9 cellular contexts compared by ENCODE assay signal in the genomic region with DNA sequence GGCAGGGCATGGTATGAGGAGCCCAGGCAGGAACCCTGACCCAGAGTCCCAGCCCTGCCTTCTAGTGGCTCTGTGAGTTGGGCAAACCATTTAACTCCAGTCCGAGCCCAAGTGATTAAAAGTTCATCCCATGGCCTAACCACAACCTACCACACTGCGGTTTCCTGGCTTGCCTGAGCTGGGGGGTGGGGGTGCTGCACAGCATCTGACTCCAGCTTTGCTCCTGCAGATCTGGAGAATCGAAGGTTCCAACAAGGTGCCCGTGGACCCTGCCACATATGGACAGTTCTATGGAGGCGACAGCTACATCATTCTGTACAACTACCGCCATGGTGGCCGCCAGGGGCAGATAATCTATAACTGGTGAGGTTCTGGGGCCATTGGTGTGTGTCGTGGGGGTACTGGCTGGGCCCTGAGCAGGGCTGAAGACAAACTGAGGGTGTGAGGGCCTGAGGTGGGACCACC. TPM values are rescaled to one million over a fixed set of nuclear protein-coding genes. Genes with fewer than 3 reads are reported as not detected.
DNase-seq lines count a peak whose midpoint lies in the region; ATAC-seq, FAIRE-seq and TF ChIP-seq lines count a peak whose summit lies in the region.
"Had no signal": no experiment of that assay in that cellular context is flagged by ENCODE, and none has a peak within 500 bp of the region (broad histone marks: within the 10 kb centered on the region; RNA-seq: fewer than 3 reads in every experiment).

No MANE protein-coding gene starts in this region.

- DNase-seq in RWPE2 (ENCODE audit: low spot score) (no peak), endothelial cell of umbilical vein (ENCODE audit: low read depth, low spot score) (no peak), spleen (no peak), dedifferentiated amniotic fluid mesenchymal stem cell (ENCODE audit: extremely low spot score) (no peak), HAP-1 (ENCODE audit: low spot score in 2 of 2) (no peak)
- no peak for DNase-seq in activated T-cell treated with anti-CD3 and anti-CD28 coated beads, Interleukin-2, amount 50 U/mL, for 1 hour

- intact Hi-C loops in endothelial cell of umbilical vein (cut with micrococcal nuclease) (no loop called here), spleen (cut with DNase I; ENCODE audit: low total_unique reads) (loop anchor here (5.0 to 10.0 kb wide), 2 partner anchors 54 to 76 kb away; a partner anchor contains a TSS)

- no peaks in the 10 kb centered on the region for H4K20me1 ChIP-seq in endothelial cell of umbilical vein (replicated peaks; ENCODE audit: control insufficient read depth, extremely low read depth, insufficient read depth, low read length)

- no peak for ATAC-seq in RWPE2 (ENCODE audit: low read depth)
- no peak for ATAC-seq in HG03159 (IDR thresholded peaks at IDR 0.05; ENCODE audit: unreplicated experiment)

- no peaks in the 10 kb centered on the region for H3K9me3 ChIP-seq in RWPE2 (ENCODE audit: severe bottlenecking)
- no peaks in the 10 kb centered on the region for H3K9me3 ChIP-seq in endothelial cell of umbilical vein (replicated peaks; ENCODE audit: control insufficient read depth, insufficient read depth, low read length)
- H3K9me3 ChIP-seq in spleen, result no peaks in the 10 kb centered on the region
- no peaks in the 10 kb centered on the region for H3K9me3 ChIP-seq in HAP-1

- H3K27ac ChIP-seq in RWPE2 (ENCODE audit: poor library complexity, severe bottlenecking) (peak overlapping the region; percentile 63), endothelial cell of umbilical vein (ENCODE audit: insufficient read depth, low read depth, low read length) (peak overlapping the region; percentile 9), spleen (peak overlapping the region in 7 of 8 donors; percentile 9 to 88 (median 84))

- WGBS in spleen, 5 donors, result 58 to 76% (median 66%) methylated on average over 5 to 8 of the region's 8 CpGs

- TF ChIP-seq CTCF in GM12872 (IDR thresholded peaks at IDR 0.05; ENCODE audit: insufficient read depth, low read depth, low read length) (0 out of 3 replicates have a peak, but pooled peaks have one; percentile 7), RWPE2 (IDR thresholded peaks at IDR 0.05; ENCODE audit: poor library complexity, severe bottlenecking) (no peak), endothelial cell of umbilical vein (IDR thresholded peaks at IDR 0.05; ENCODE audit: extremely low read depth in 1 of 2, insufficient read depth in 1 of 2, low read depth in 1 of 2, low read length in 2 of 2) (no peak), spleen (IDR thresholded peaks at IDR 0.05 in 8 of 11, conservative IDR thresholded peaks at IDR 0.05 in 3 of 11) (no peak)

- no peaks in the 10 kb centered on the region for H3K79me2 ChIP-seq in endothelial cell of umbilical vein (ENCODE audit: control insufficient read depth, insufficient read depth, low read length)

- H3K9ac ChIP-seq in endothelial cell of umbilical vein (replicated peaks; ENCODE audit: extremely low read depth, insufficient read depth, low read length), result no peak overlapping the region

- no peaks in the 10 kb centered on the region for H3K27me3 ChIP-seq in RWPE2 (ENCODE audit: insufficient read depth, poor library complexity, severe bottlenecking)
- no peaks in the 10 kb centered on the region for H3K27me3 ChIP-seq in endothelial cell of umbilical vein (ENCODE audit: control insufficient read depth in 2 of 2, insufficient read depth in 2 of 2, low read length in 2 of 2)
- H3K27me3 ChIP-seq in spleen (replicated peaks in 1 of 7), result no peaks in the 10 kb centered on the region
- no peaks in the 10 kb centered on the region for H3K27me3 ChIP-seq in HAP-1 (ENCODE audit: low read depth)

- H3K4me1 ChIP-seq in RWPE2 (ENCODE audit: insufficient read depth, poor library complexity, severe bottlenecking) (peaks cover 9% of the 10 kb centered on the region), endothelial cell of umbilical vein (ENCODE audit: control insufficient read depth, extremely low read depth, insufficient read depth, low read length) (peaks cover 22% of the 10 kb centered on the region), spleen (peaks cover 0 to 85% (median 34%) of the 10 kb centered on the region in 6 donors), HAP-1 (no peaks in the 10 kb centered on the region)

- no peak overlapping the region for H3K4me2 ChIP-seq in endothelial cell of umbilical vein (ENCODE audit: insufficient read depth, low read length)

- no peak overlapping the region for H2AFZ ChIP-seq in endothelial cell of umbilical vein (ENCODE audit: low read depth, low read length)

- no peak for FAIRE-seq in endothelial cell of umbilical vein (lab: Jason Lieb, UNC)
- FAIRE-seq: TTC549 had no signal

- no peak overlapping the region for H3K4me3 ChIP-seq in RWPE2 (ENCODE audit: severe bottlenecking)
- H3K4me3 ChIP-seq in endothelial cell of umbilical vein (replicated peaks in 1 of 3; ENCODE audit: insufficient read depth in 1 of 3, low read depth in 1 of 3, low read length in 3 of 3), result no peak overlapping the region
- peak overlapping the region in 1 of 8 donors; percentile 25 for H3K4me3 ChIP-seq in spleen
- H3K4me3 ChIP-seq in HAP-1, result no peak overlapping the region

- TF ChIP-seq POLR2A in endothelial cell of umbilical vein (IDR thresholded peaks at IDR 0.05; ENCODE audit: low read depth, low read length) (no peak), spleen (IDR thresholded peaks at IDR 0.05) (no peak)

- in situ Hi-C loops in HAP-1 (cut with MboI; ENCODE audit: low sequenced_read_pairs), result loop anchor here (5.0 kb wide), 1 partner anchor 76 kb away; no protein-coding TSS in a partner anchor

- CTCF ChIA-PET in endothelial cell of umbilical vein (lab: Charles Lee), result interaction anchor here (1.4 to 5.8 kb wide), 22 partner anchors 8 to 177 kb away, joined by 4 to 211 read pairs (median 11); no protein-coding TSS in a partner anchor

- H3K36me3 ChIP-seq in RWPE2 (ENCODE audit: low read depth) (peaks cover 71% of the 10 kb centered on the region), endothelial cell of umbilical vein (ENCODE audit: control insufficient read depth in 2 of 2, extremely low read depth in 1 of 2, insufficient read depth in 2 of 2, low read length in 2 of 2) (peaks cover 8 to 22% of the 10 kb centered on the region in 2 experiments), spleen (peaks cover 0 to 100% (median 44%) of the 10 kb centered on the region in 6 donors), HAP-1 (replicated peaks) (no peaks in the 10 kb centered on the region)

- BruUV-seq in endothelial cell of umbilical vein (replicated peaks; lab: Mats Ljungman, UMichigan), result no TSS peak

- POLR2A ChIA-PET in endothelial cell of umbilical vein (lab: Charles Lee), result no interaction called here

- dilution Hi-C loops in endothelial cell of umbilical vein (cut with MboI; ENCODE audit: extremely low pct_ligation_motif_present, low sequenced_read_pairs), result no loop called here

- no peaks in the 10 kb centered on the region for H3K9me1 ChIP-seq in endothelial cell of umbilical vein (replicated peaks; ENCODE audit: control insufficient read depth, extremely low read depth, insufficient read depth, low read length)

TF ChIP-seq in endothelial cell of umbilical vein, 7 proteins besides CTCF, POLR2A, EP300 and RAD21:
- TF ChIP-seq EZH2 (IDR thresholded peaks at IDR 0.05; ENCODE audit: borderline replicate concordance, low read depth, low read length, severe bottlenecking), result no peak
- TF ChIP-seq MYC (IDR thresholded peaks at IDR 0.05; ENCODE audit: low read depth, low read length), result no peak
- TF ChIP-seq, protein P1, sequence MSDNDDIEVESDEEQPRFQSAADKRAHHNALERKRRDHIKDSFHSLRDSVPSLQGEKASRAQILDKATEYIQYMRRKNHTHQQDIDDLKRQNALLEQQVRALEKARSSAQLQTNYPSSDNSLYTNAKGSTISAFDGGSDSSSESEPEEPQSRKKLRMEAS (IDR thresholded peaks at IDR 0.05; ENCODE audit: insufficient read depth, insufficient read length), result no peak

RNA-seq across cellular contexts. Expression of a gene that starts 49.0 kb away (rescaled TPM):
- total RNA-seq in endothelial cell of umbilical vein, result 138 and 170 TPM in 2 replicates
- polyA plus RNA-seq in endothelial cell of umbilical vein, result 133 and 153 TPM in 2 replicates
- polyA plus RNA-seq in endothelial cell of umbilical vein (2011; cell fraction: cytosol; rRNA removed), result 149 and 161 TPM in 2 replicates
- polyA plus RNA-seq in endothelial cell of umbilical vein (2011; cell fraction: nucleus; rRNA removed), result 72.7 and 88.0 TPM in 2 replicates
- polyA plus RNA-seq in endothelial cell of umbilical vein (2012), result 142 and 165 TPM in 2 replicates
- polyA minus RNA-seq in endothelial cell of umbilical vein, result 165 and 168 TPM in 2 replicates
- 75.4 TPM for polyA minus RNA-seq in endothelial cell of umbilical vein (2011; cell fraction: cytosol; rRNA and poly(A)+ RNA removed)
- 63.6 and 70.5 TPM in 2 replicates for polyA minus RNA-seq in endothelial cell of umbilical vein (2011; cell fraction: nucleus; rRNA and poly(A)+ RNA removed)
- total RNA-seq in spleen, result 100 to 1,000 TPM; 265 to 493 (median 335) TPM
- 10 to 100 TPM; 42.7 to 91.6 (median 80.7) TPM for polyA plus RNA-seq in spleen

RNA-seq across cellular contexts. Expression of a gene that starts 53.1 kb away (rescaled TPM):
- 130 and 176 TPM in 2 replicates for total RNA-seq in endothelial cell of umbilical vein
- 226 and 232 TPM in 2 replicates for polyA plus RNA-seq in endothelial cell of umbilical vein
- polyA plus RNA-seq in endothelial cell of umbilical vein (2011; cell fraction: cytosol; rRNA removed), result 173 and 209 TPM in 2 replicates
- polyA plus RNA-seq in endothelial cell of umbilical vein (2011; cell fraction: nucleus; rRNA removed), result 166 and 211 TPM in 2 replicates
- 108 and 158 TPM in 2 replicates for polyA plus RNA-seq in endothelial cell of umbilical vein (2012)
- 266 and 282 TPM in 2 replicates for polyA minus RNA-seq in endothelial cell of umbilical vein
- 24.0 TPM for polyA minus RNA-seq in endothelial cell of umbilical vein (2011; cell fraction: cytosol; rRNA and poly(A)+ RNA removed)
- 55.1 and 90.4 TPM in 2 replicates for polyA minus RNA-seq in endothelial cell of umbilical vein (2011; cell fraction: nucleus; rRNA and poly(A)+ RNA removed)
- total RNA-seq in spleen, result 100 to 1,000 TPM; 165 to 432 (median 263) TPM
- polyA plus RNA-seq in spleen, result 100 to 1,000 TPM; 115 to 252 (median 122) TPM

Comparison
In these comparisons a context has a peak if more than half of its experiments do, and no peak if none do; other contexts are left out.
1. H3K27ac ChIP-seq: peak in every context shown above with its lines; median percentile 84 in spleen; 63 in RWPE2; 9 in endothelial cell of umbilical vein.